9 cellular contexts compared by ENCODE assay signal in genomic region chr17:34254651-34255380, GRCh38. TPM values are rescaled to one million over a fixed set of nuclear protein-coding genes. Genes with fewer than 3 reads are reported as not detected.
DNase-seq lines count a peak whose midpoint lies in the region; ATAC-seq and TF ChIP-seq lines count a peak whose summit lies in the region.
"Had no signal": no experiment of that assay in that cellular context is flagged by ENCODE, and none has a peak within 500 bp of the region (broad histone marks: within the 10 kb centered on the region; RNA-seq: fewer than 3 reads in every experiment).

Gene CCL2, plus strand, starts transcription at chr17:34255285. Its CDS starts 65 bp downstream, at chr17:34255350.

- H3K36me3 Mint-ChIP-seq in T-helper 17 cell (ENCODE audit: low read depth): peaks cover 2% of the 10 kb centered on the region
- H3K36me3 Mint-ChIP-seq in naive thymus-derived CD4-positive, alpha-beta T cell: no peaks in the 10 kb centered on the region

- H3K27me3 Mint-ChIP-seq in T-helper 17 cell: peaks cover 82% of the 10 kb centered on the region
- peaks cover 35 to 62% (median 50%) of the 10 kb centered on the region in 5 donors for H3K27me3 Mint-ChIP-seq in naive thymus-derived CD4-positive, alpha-beta T cell

- CTCF ChIA-PET in HEK293 (lab: Yijun Ruan, JAX): interaction anchor here (0.6 to 3.4 kb wide), 5 partner anchors 16 to 106 kb away, joined by 3 to 22 read pairs (median 6); no protein-coding TSS in a partner anchor
- CTCF ChIA-PET in naive thymus-derived CD4-positive, alpha-beta T cell (lab: Charles Lee): no interaction called here

- H3K36me3 ChIP-seq in HEK293 (ENCODE audit: control insufficient read depth in 2 of 2, insufficient read depth in 1 of 2, low read length in 2 of 2): no peaks in the 10 kb centered on the region
- no peaks in the 10 kb centered on the region for H3K36me3 ChIP-seq in neuron (ENCODE audit: insufficient read depth, low read length)
- no peaks in the 10 kb centered on the region for H3K36me3 ChIP-seq in naive thymus-derived CD4-positive, alpha-beta T cell (ENCODE audit: control insufficient read depth in 2 of 3, insufficient read depth in 3 of 3, low read length in 3 of 3)

- peak within 1 kb of the TSS; percentile 51 for H3K4me3 Mint-ChIP-seq in T-helper 17 cell
- H3K4me3 Mint-ChIP-seq in naive thymus-derived CD4-positive, alpha-beta T cell: no peak within 1 kb of the TSS

- POLR2A ChIA-PET in HEK293 (lab: Yijun Ruan, JAX): interaction anchor here (1.0 kb wide), 1 partner anchor 17 kb away, joined by 4 read pairs; no protein-coding TSS in a partner anchor
- POLR2A ChIA-PET in naive thymus-derived CD4-positive, alpha-beta T cell (lab: Charles Lee): no interaction called here

- H3K4me3 ChIP-seq in HEK293 (ENCODE audit: low read depth, low read length) (peak within 1 kb of the TSS; percentile 49), neuron (ENCODE audit: low read length) (peak within 1 kb of the TSS; percentile 20)
- no peak within 1 kb of the TSS for H3K4me3 ChIP-seq in naive thymus-derived CD4-positive, alpha-beta T cell (ENCODE audit: low read length)

- H3K9me3 Mint-ChIP-seq in naive thymus-derived CD4-positive, alpha-beta T cell: peaks cover 0 to under 1% (median 0%) of the 10 kb centered on the region in 11 donors

- H3K4me1 ChIP-seq in HEK293 (ENCODE audit: control insufficient read depth, insufficient read depth, low read length) (peaks cover 12% of the 10 kb centered on the region), foreskin keratinocyte (no peaks in the 10 kb centered on the region), neuron (ENCODE audit: insufficient read depth, low read length) (peaks cover 8% of the 10 kb centered on the region)
- no peaks in the 10 kb centered on the region for H3K4me1 ChIP-seq in naive thymus-derived CD4-positive, alpha-beta T cell (ENCODE audit: control insufficient read depth in 2 of 2, insufficient read depth in 2 of 2, low read length in 2 of 2)

- DNase-seq in T-helper 17 cell: no peak
- peak; percentile 50 to 73 for DNase-seq in foreskin keratinocyte
- no peak for DNase-seq in naive thymus-derived CD4-positive, alpha-beta T cell
- no peak for DNase-seq in NCI-H2081 treated with DMSO at 0.1 percent for 48 hours (lab: John Stamatoyannopoulos, UW)
- DNase-seq in T-helper 9 cell: no peak

- H3K27ac Mint-ChIP-seq in T-helper 17 cell: no peak within 1 kb of the TSS
- H3K27ac Mint-ChIP-seq in naive thymus-derived CD4-positive, alpha-beta T cell: no peak within 1 kb of the TSS

- no peak for ATAC-seq in T-helper 17 cell
- peak; percentile 57 for ATAC-seq in foreskin keratinocyte
- ATAC-seq in naive thymus-derived CD4-positive, alpha-beta T cell: no peak
- ATAC-seq in HG02642 (IDR thresholded peaks at IDR 0.05; ENCODE audit: poor library complexity, unreplicated experiment): no peak

- H3K27ac ChIP-seq in HEK293 (ENCODE audit: extremely low read depth, low read depth, low read length): peak within 1 kb of the TSS; percentile 8; the same call in 1 of the 2 replicates
- no peak within 1 kb of the TSS for H3K27ac ChIP-seq in foreskin keratinocyte
- no peak within 1 kb of the TSS for H3K27ac ChIP-seq in naive thymus-derived CD4-positive, alpha-beta T cell (ENCODE audit: low read depth, low read length)

- TF ChIP-seq CTCF in HEK293 (tag by site-specific recombination; IDR thresholded peaks at IDR 0.05): no peak
- TF ChIP-seq CTCF in foreskin keratinocyte (conservative IDR thresholded peaks at IDR 0.05): no peak

- H3K27me3 ChIP-seq in foreskin keratinocyte (no peaks in the 10 kb centered on the region), neuron (ENCODE audit: insufficient read depth, low read length) (no peaks in the 10 kb centered on the region)
- no peaks in the 10 kb centered on the region for H3K27me3 ChIP-seq in naive thymus-derived CD4-positive, alpha-beta T cell (ENCODE audit: control insufficient read depth in 2 of 2, insufficient read depth in 2 of 2, low read length in 2 of 2)

- intact Hi-C loops in naive thymus-derived CD4-positive, alpha-beta T cell (cut with micrococcal nuclease): no loop called here

- H3K4me1 Mint-ChIP-seq in T-helper 17 cell: peaks cover 6% of the 10 kb centered on the region
- peaks cover 0 to 10% (median 0%) of the 10 kb centered on the region in 7 donors for H3K4me1 Mint-ChIP-seq in naive thymus-derived CD4-positive, alpha-beta T cell

- peak within 1 kb of the TSS; percentile 51 for H2AFZ ChIP-seq in neuron (ENCODE audit: low read depth, low read length)

- H3K9me3 ChIP-seq in HEK293 (ENCODE audit: control insufficient read depth, insufficient read depth, low read depth, low read length) (no peaks in the 10 kb centered on the region), T-helper 17 cell (ENCODE audit: control insufficient read depth, low read length, poor library complexity, severe bottlenecking) (no peaks in the 10 kb centered on the region), neuron (ENCODE audit: low read length) (no peaks in the 10 kb centered on the region)
- no peaks in the 10 kb centered on the region for H3K9me3 ChIP-seq in naive thymus-derived CD4-positive, alpha-beta T cell (ENCODE audit: control insufficient read depth in 2 of 3, low read length in 3 of 3)

TF ChIP-seq in HEK293, 187 proteins besides CTCF, POLR2A, EP300 and RAD21 (continues in another document):
- TF ChIP-seq ZNF324 (tag by site-specific recombination; IDR thresholded peaks at IDR 0.05): no peak
- no peak for TF ChIP-seq ZFP37 (tag by site-specific recombination; IDR thresholded peaks at IDR 0.05)
- no peak for TF ChIP-seq ZBTB7A (tag by site-specific recombination; IDR thresholded peaks at IDR 0.05; ENCODE audit: low read depth)
- no peak for TF ChIP-seq ZNF362 (tag by site-specific recombination; IDR thresholded peaks at IDR 0.05)
- no peak for TF ChIP-seq ZNF777 (tag by site-specific recombination; IDR thresholded peaks at IDR 0.05; ENCODE audit: borderline replicate concordance)
- TF ChIP-seq PRDM6 (tag by site-specific recombination; IDR thresholded peaks at IDR 0.05): no peak
- TF ChIP-seq ZFP69B (tag by site-specific recombination; IDR thresholded peaks at IDR 0.05): no peak
- TF ChIP-seq ZBTB17 (tag by site-specific recombination; IDR thresholded peaks at IDR 0.05): peak; percentile 85
- TF ChIP-seq ZBTB21 (tag by site-specific recombination; IDR thresholded peaks at IDR 0.05): 0 out of 2 replicates have a peak, but pooled peaks have one; percentile 13
- TF ChIP-seq OSR2 (tag by site-specific recombination; IDR thresholded peaks at IDR 0.05): no peak
- no peak for TF ChIP-seq ZNF510 (tag by site-specific recombination; IDR thresholded peaks at IDR 0.05; ENCODE audit: insufficient replicate concordance)
- TF ChIP-seq ZNF571 (tag by site-specific recombination; IDR thresholded peaks at IDR 0.05): no peak
- no peak for TF ChIP-seq HOXC10 (CRISPR knock-in tag; IDR thresholded peaks at IDR 0.05)
- TF ChIP-seq GLIS2 (tag by site-specific recombination; IDR thresholded peaks at IDR 0.05): peak; percentile 52
- TF ChIP-seq ZNF133 (tag by site-specific recombination; IDR thresholded peaks at IDR 0.05): no peak
- no peak for TF ChIP-seq ZFP41 (tag by site-specific recombination; IDR thresholded peaks at IDR 0.05; ENCODE audit: borderline replicate concordance)
- no peak for TF ChIP-seq ZNF621 (tag by site-specific recombination; IDR thresholded peaks at IDR 0.05)
- no peak for TF ChIP-seq ZNF184 (tag by site-specific recombination; IDR thresholded peaks at IDR 0.05)
- TF ChIP-seq KLF10 (tag by site-specific recombination; IDR thresholded peaks at IDR 0.05): no peak

RNA-seq across cellular contexts. Expression of gene CCL2, which starts in this region (rescaled TPM):
- not detected for total RNA-seq in T-helper 17 cell
- 0.27 and 0.63 TPM in 2 replicates for total RNA-seq in foreskin keratinocyte
- 0.25 and 1.6 TPM in 2 replicates for polyA plus RNA-seq in foreskin keratinocyte
- 10 to 100 TPM in 2 of 5 experiments, under 1 TPM in 1, not detected in 2; 0.31 to 13.6 (median 10.4) TPM for total RNA-seq in naive thymus-derived CD4-positive, alpha-beta T cell
- polyA plus RNA-seq in naive thymus-derived CD4-positive, alpha-beta T cell: not detected
- total RNA-seq: LHCN-M2 had no signal

Comparison
In these comparisons a context has a peak if more than half of its experiments do, and no peak if none do; other contexts are left out.
1. DNase-seq: peak in foreskin keratinocyte (2 of 2); none in T-helper 17 cell (0 of 3), naive thymus-derived CD4-positive, alpha-beta T cell (0 of 9), NCI-H2081 treated with DMSO at 0.1 percent for 48 hours (single experiment) and T-helper 9 cell (single experiment).